In the genomic region with DNA sequence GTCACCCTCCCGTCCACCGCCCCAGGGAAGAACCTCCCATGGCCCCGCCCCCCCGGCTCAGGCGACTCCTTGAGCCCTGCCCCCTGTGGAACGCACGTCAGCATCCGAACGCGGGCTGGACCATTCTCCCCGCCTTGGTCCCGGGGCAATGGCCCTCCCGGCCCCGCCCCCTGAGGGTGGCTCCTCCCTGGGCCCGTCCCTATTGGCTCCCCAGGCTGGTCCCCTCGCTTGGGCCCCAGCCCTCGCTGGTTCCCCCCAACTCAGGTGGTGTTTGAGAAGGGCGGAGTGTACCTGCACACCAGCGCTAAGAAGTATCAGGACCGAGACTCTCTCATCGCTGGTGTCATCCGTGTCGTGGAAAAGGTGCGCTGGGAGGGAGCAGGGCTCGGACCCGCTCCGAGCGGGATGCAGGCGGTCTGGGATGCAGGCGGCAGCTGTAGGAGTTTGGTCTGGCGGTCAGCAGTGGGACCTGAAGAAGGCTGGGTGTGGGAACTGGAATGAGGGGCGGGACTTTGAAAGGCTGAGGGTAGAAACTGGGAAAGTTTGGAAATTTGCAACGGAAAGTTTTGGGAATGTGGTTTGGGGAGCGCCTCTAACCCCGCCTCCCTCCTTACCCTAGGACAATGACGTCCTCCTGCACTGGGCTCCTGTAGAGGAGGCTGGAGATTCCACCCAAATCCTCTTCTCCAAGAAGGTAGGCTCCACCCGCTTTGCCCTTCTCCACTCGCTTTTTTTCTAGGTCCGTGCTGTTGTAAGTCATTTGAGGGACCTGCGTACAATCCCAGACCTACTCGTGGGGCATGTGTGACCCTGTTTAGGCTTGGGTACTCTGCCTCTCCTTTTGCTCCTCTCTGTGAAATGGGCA, we compare ENCODE assay signal across 8 cellular contexts. TPM values are rescaled to one million over a fixed set of nuclear protein-coding genes. Genes with fewer than 3 reads are reported as not detected.
DNase-seq lines count a peak whose midpoint lies in the region; ATAC-seq, FAIRE-seq and TF ChIP-seq lines count a peak whose summit lies in the region.

No MANE protein-coding gene starts in this region.

- H3K4me3 ChIP-seq in mononuclear cell (ENCODE audit: low read length), result peak overlapping the region; percentile 56

- peak; percentile 98 for DNase-seq in D721Med (ENCODE audit: insufficient read length, low spot score)
- DNase-seq in HT1080 (ENCODE audit: low read depth), result peak; percentile 92
- DNase-seq in NOMO-1 treated with DMSO at 0.1 percent for 48 hours (lab: John Stamatoyannopoulos, UW; ENCODE audit: unreplicated experiment), result peak; percentile 94
- peak; percentile 98 for DNase-seq in activated CD8-positive, alpha-beta memory T cell treated with anti-CD3 and anti-CD28 coated beads, Interleukin-2, amount 50 U/mL, for 48 hours
- peak; percentile 98 for DNase-seq in epidermal melanocyte (ENCODE audit: insufficient read length, low spot score)
- DNase-seq in stimulated activated CD8-positive, alpha-beta memory T cell treated with anti-CD3 and anti-CD28 coated beads, Interleukin-4, amount 100 ng/mL, for 1 hour (ENCODE audit: low read depth in 2 of 2, low spot score in 1 of 2), result peak; percentile 95 to 96

- no peaks in the 10 kb centered on the region for H3K27me3 ChIP-seq in mononuclear cell (ENCODE audit: insufficient read depth, low read length)

- no peak for TF ChIP-seq CTCF in D721Med (IDR thresholded peaks at IDR 0.05; ENCODE audit: insufficient read depth, missing control alignments)

- FAIRE-seq in D721Med (lab: Jason Lieb, UNC), result no peak

- no peaks in the 10 kb centered on the region for H3K9me3 ChIP-seq in mononuclear cell (ENCODE audit: low read depth, low read length)

- peaks cover 25% of the 10 kb centered on the region for H3K4me1 ChIP-seq in mononuclear cell (ENCODE audit: insufficient read depth, low read length)

- peak; percentile 38 for ATAC-seq in GM21390 (IDR thresholded peaks at IDR 0.05; ENCODE audit: unreplicated experiment)

RNA-seq across cellular contexts. Expression of gene TBC1D17, which starts 0.6 kb away (rescaled TPM):
- total RNA-seq in HT1080 (2014; rRNA removed; shearing (Covaris generic)), result 5.5 and 9.8 TPM in 2 replicates
- 24.2 and 25.3 TPM in 2 replicates for polyA plus RNA-seq in HT1080 (2015; cell fraction: cytosol; rRNA removed)
- polyA plus RNA-seq in HT1080 (2015; cell fraction: nucleus; rRNA removed), result 28.0 and 39.4 TPM in 2 replicates
- 6.1 TPM for total RNA-seq in mononuclear cell

RNA-seq across cellular contexts. Expression of gene AKT1S1, which starts 1.0 kb away (rescaled TPM):
- total RNA-seq in HT1080 (2014; rRNA removed; shearing (Covaris generic)), result 30.4 and 46.2 TPM in 2 replicates
- polyA plus RNA-seq in HT1080 (2015; cell fraction: cytosol; rRNA removed), result 109 and 128 TPM in 2 replicates
- polyA plus RNA-seq in HT1080 (2015; cell fraction: nucleus; rRNA removed), result 66.1 and 84.1 TPM in 2 replicates
- 3.0 TPM for total RNA-seq in mononuclear cell

RNA-seq across cellular contexts. Expression of gene PNKP, which starts 10.7 kb away (rescaled TPM):
- total RNA-seq in HT1080 (2014; rRNA removed; shearing (Covaris generic)), result 55.5 and 57.2 TPM in 2 replicates
- polyA plus RNA-seq in HT1080 (2015; cell fraction: cytosol; rRNA removed), result 33.4 and 35.3 TPM in 2 replicates
- 153 and 166 TPM in 2 replicates for polyA plus RNA-seq in HT1080 (2015; cell fraction: nucleus; rRNA removed)
- total RNA-seq in mononuclear cell, result 28.4 TPM

RNA-seq across cellular contexts. Expression of gene IL4I1, which starts 18.6 kb away (rescaled TPM):
- total RNA-seq in HT1080 (2014; rRNA removed; shearing (Covaris generic)), result 0.13 and 0.24 TPM in 2 replicates
- 0.03 and 0.25 TPM in 2 replicates for polyA plus RNA-seq in HT1080 (2015; cell fraction: cytosol; rRNA removed)
- polyA plus RNA-seq in HT1080 (2015; cell fraction: nucleus; rRNA removed), result 0.57 and 2.2 TPM in 2 replicates
- 2.0 TPM for total RNA-seq in mononuclear cell

RNA-seq across cellular contexts. Expression of gene PTOV1, which starts 27.2 kb away (rescaled TPM):
- 63.8 and 77.1 TPM in 2 replicates for total RNA-seq in HT1080 (2014; rRNA removed; shearing (Covaris generic))
- polyA plus RNA-seq in HT1080 (2015; cell fraction: cytosol; rRNA removed), result 56.0 and 61.2 TPM in 2 replicates
- 100 and 101 TPM in 2 replicates for polyA plus RNA-seq in HT1080 (2015; cell fraction: nucleus; rRNA removed)
- total RNA-seq in mononuclear cell, result 26.1 TPM

Comparison
In these comparisons a context has a peak if more than half of its experiments do, and no peak if none do; other contexts are left out.
1. Peak in every context shown above with its lines: DNase-seq, ATAC-seq and H3K4me3 ChIP-seq.